In genomic region chr1:144516172-144516571, GRCh38 we compare ENCODE assay signal across 4 cellular contexts. TPM values are rescaled to one million over a fixed set of nuclear protein-coding genes. Genes with fewer than 3 reads are reported as not detected.
DNase-seq lines count a peak whose midpoint lies in the region; ATAC-seq and TF ChIP-seq lines count a peak whose summit lies in the region.
"Not testable (repeated sequence)": the region's sequence is repeated elsewhere in the genome, so short reads cannot be mapped to it uniquely, and the experiment has no call there.

No MANE protein-coding gene starts in this region.

- not testable (repeated sequence) for H4K8ac ChIP-seq in IMR-90 (ENCODE audit: low read depth in 2 of 2, low read length in 2 of 2)

- WGBS in IMR-90 (ENCODE audit: extremely low coverage in 2 of 2, insufficient read length in 1 of 2), 2 experiments: no CpG with 5 or more reads among the region's 3 CpGs

- not testable (repeated sequence) for H4K91ac ChIP-seq in IMR-90 (ENCODE audit: insufficient read depth, low read depth, low read length)

- not testable (repeated sequence) for H2AFZ ChIP-seq in IMR-90 (replicated peaks; ENCODE audit: low read length, poor library complexity)

- not testable (repeated sequence) for H3K4me2 ChIP-seq in IMR-90 (ENCODE audit: low read depth, low read length)

- not testable (repeated sequence) for TF ChIP-seq CTCF in IMR-90 (conservative IDR thresholded peaks at IDR 0.05; ENCODE audit: low read depth, low read length); choroid plexus epithelial cell (conservative IDR thresholded peaks at IDR 0.05; ENCODE audit: low read depth, low read length)

- POLR2A ChIA-PET in IMR-90 (lab: Charles Lee; ENCODE audit: unreplicated experiment): not testable (repeated sequence)

- dilution Hi-C loops in IMR-90 (cut with HindIII; ENCODE audit: low sequenced_read_pairs, unreplicated experiment): not testable (repeated sequence)

- H2BK120ac ChIP-seq in IMR-90 (ENCODE audit: low read depth, low read length): not testable (repeated sequence)

- not testable (repeated sequence) for H3K18ac ChIP-seq in IMR-90 (ENCODE audit: low read depth, low read length)

- not testable (repeated sequence) for H3K14ac ChIP-seq in IMR-90 (replicated peaks; ENCODE audit: low read depth, low read length)

- not testable (repeated sequence) for H3K9me3 ChIP-seq in HAP-1; IMR-90 (ENCODE audit: control insufficient read depth, insufficient read depth, low read length)

- H3K56ac ChIP-seq in IMR-90 (ENCODE audit: extremely low read depth, insufficient read depth, low read length): not testable (repeated sequence)

- not testable (repeated sequence) for H4K5ac ChIP-seq in IMR-90 (ENCODE audit: low read depth, low read length)

- DNase-seq in HAP-1 (ENCODE audit: low spot score in 2 of 2) (peak; percentile 8 to 11), IMR-90 (peak; percentile 57), SK-MEL-5 (ENCODE audit: low read depth, low spot score) (peak; percentile 10), choroid plexus epithelial cell (ENCODE audit: low read depth) (peak; percentile 6)

- H3K9ac ChIP-seq in IMR-90 (ENCODE audit: low read depth, low read length): not testable (repeated sequence)

- H3K27me3 ChIP-seq in HAP-1 (ENCODE audit: low read depth); IMR-90 (ENCODE audit: control insufficient read depth, insufficient read depth, low read length): not testable (repeated sequence)

- H4K20me1 ChIP-seq in IMR-90 (ENCODE audit: insufficient read depth, low read length): not testable (repeated sequence)

- H3K79me1 ChIP-seq in IMR-90 (ENCODE audit: low read depth in 1 of 2, low read length in 2 of 2): not testable (repeated sequence)

- not testable (repeated sequence) for H2AK9ac ChIP-seq in IMR-90 (replicated peaks; ENCODE audit: low read depth, low read length, poor library complexity)

- TF ChIP-seq RAD21 in IMR-90 (IDR thresholded peaks at IDR 0.05; ENCODE audit: low read length): not testable (repeated sequence)

- not testable (repeated sequence) for H2BK15ac ChIP-seq in IMR-90 (ENCODE audit: low read depth, low read length)

- intact Hi-C loops in IMR-90 (cut with micrococcal nuclease): not testable (repeated sequence)

- BruUV-seq in IMR-90 (replicated peaks; lab: Mats Ljungman, UMichigan): not testable (repeated sequence)

- not testable (repeated sequence) for H3K4me1 ChIP-seq in HAP-1; IMR-90 (ENCODE audit: control insufficient read depth, insufficient read depth, low read length)

- H3K9me1 ChIP-seq in IMR-90 (ENCODE audit: insufficient read depth, low read length): not testable (repeated sequence)

- not testable (repeated sequence) for H3K27ac ChIP-seq in IMR-90 (ENCODE audit: insufficient read depth, low read length)

- H2BK5ac ChIP-seq in IMR-90 (ENCODE audit: low read depth, low read length, poor library complexity, severe bottlenecking): not testable (repeated sequence)

- not testable (repeated sequence) for H3K23ac ChIP-seq in IMR-90 (ENCODE audit: low read depth, low read length)

- not testable (repeated sequence) for H2BK20ac ChIP-seq in IMR-90 (ENCODE audit: low read depth, low read length)

- H2AK5ac ChIP-seq in IMR-90 (ENCODE audit: low read depth, low read length): not testable (repeated sequence)

- H3K36me3 ChIP-seq in HAP-1 (replicated peaks); IMR-90 (ENCODE audit: control insufficient read depth, insufficient read depth, low read length): not testable (repeated sequence)

- not testable (repeated sequence) for H3K4ac ChIP-seq in IMR-90 (ENCODE audit: low read depth, low read length)

- H3K4me3 ChIP-seq in HAP-1; IMR-90 (ENCODE audit: insufficient read depth, low read depth, low read length); choroid plexus epithelial cell (ENCODE audit: low read depth, low read length): not testable (repeated sequence)

- ATAC-seq in IMR-90 (ENCODE audit: low read depth): not testable (repeated sequence)

- in situ Hi-C loops in HAP-1 (cut with MboI; ENCODE audit: low sequenced_read_pairs); IMR-90 (cut with MboI; ENCODE audit: low sequenced_read_pairs); SK-MEL-5 (cut with HindIII; ENCODE audit: low pct_unique_long_range_greater_than_20kb, low sequenced_read_pairs): not testable (repeated sequence)

- TF ChIP-seq POLR2A in IMR-90 (IDR thresholded peaks at IDR 0.05; ENCODE audit: low read depth, low read length): not testable (repeated sequence)

- CTCF ChIA-PET in IMR-90 (lab: Yijun Ruan, JAX): not testable (repeated sequence)

RNA-seq across cellular contexts. Expression of gene NBPF15, which starts 54.7 kb away (rescaled TPM):
- total RNA-seq in IMR-90 (2012; rRNA removed): 30.3 and 31.0 TPM in 2 replicates
- polyA plus RNA-seq in IMR-90 (2012; rRNA removed): 38.5 and 42.7 TPM in 2 replicates
- polyA plus RNA-seq in IMR-90 (2012; cell fraction: cytosol; rRNA removed): 8.0 and 10.4 TPM in 2 replicates
- polyA plus RNA-seq in IMR-90 (2012; cell fraction: nucleus; rRNA removed; ENCODE audit: low replicate concordance): 90.6 and 218 TPM in 2 replicates
- total RNA-seq in SK-MEL-5 (2014; rRNA removed; shearing (Covaris generic)): 56.5 and 59.9 TPM in 2 replicates
- polyA plus RNA-seq in SK-MEL-5 (2015; cell fraction: cytosol; rRNA removed): 37.1 and 48.2 TPM in 2 replicates
- polyA plus RNA-seq in SK-MEL-5 (2015; cell fraction: nucleus; rRNA removed): 356 and 358 TPM in 2 replicates

Comparison
In these comparisons a context has a peak if more than half of its experiments do, and no peak if none do; other contexts are left out.
1. DNase-seq: peak in every context shown above with its lines; median percentile 57 in IMR-90; 10 in SK-MEL-5; 10 in HAP-1; 6 in choroid plexus epithelial cell.